15 cellular contexts compared by ENCODE assay signal in genomic region chr3:94360982-94361381, GRCh38.
A peak's percentile ranks its signal among the peaks of the same experiment; 100 is the strongest.
DNase-seq lines count a peak whose midpoint lies in the region; ATAC-seq and TF ChIP-seq lines count a peak whose summit lies in the region.
"Had no signal": no experiment of that assay in that cellular context is flagged by ENCODE, and none has a peak within 500 bp of the region (broad histone marks: within the 10 kb centered on the region; RNA-seq: fewer than 3 reads in every experiment).

No MANE protein-coding gene starts in this region.

- intact Hi-C loops in left ventricle myocardium superior (cut with micrococcal nuclease) = no loop called here
- intact Hi-C loops in activated T-helper 2 cell treated with anti-CD3 and anti-CD28 coated beads, Interferon-gamma antibody, Interleukin-2, Interleukin-4, amounts not matched to agents 10 μg/mL and 5 μg/mL and 100 μg/mL, durations not matched to agents 14 hours and 24 hours and 36 hours (cut with micrococcal nuclease) = no loop called here

- no peaks in the 10 kb centered on the region for H3K9me3 Mint-ChIP-seq in activated T-helper 2 cell treated with anti-CD3 and anti-CD28 coated beads, Interferon-gamma antibody, Interleukin-2, Interleukin-4, amounts not matched to agents 10 μg/mL and 5 μg/mL and 100 μg/mL, durations not matched to agents 14 hours and 24 hours and 36 hours

- H3K36me3 Mint-ChIP-seq in activated T-helper 2 cell treated with anti-CD3 and anti-CD28 coated beads, Interferon-gamma antibody, Interleukin-2, Interleukin-4, amounts not matched to agents 10 μg/mL and 5 μg/mL and 100 μg/mL, durations not matched to agents 14 hours and 24 hours and 36 hours (ENCODE audit: low read depth) = no peaks in the 10 kb centered on the region

- H3K4me3 ChIP-seq in astrocyte of the spinal cord (ENCODE audit: low read depth, low read length) = no peak overlapping the region
- H3K4me3 ChIP-seq: adrenal gland had no signal

- DNase-seq in HCEC 1CT (peak; percentile 2), astrocyte of the spinal cord (ENCODE audit: low read depth, low spot score) (peak; percentile 49), left ventricle myocardium superior (peak; percentile 37), renal cortical epithelial cell (ENCODE audit: low read depth) (peak; percentile 6), SK-N-DZ (ENCODE audit: low spot score) (no peak), MV-4-11 (lab: John Stamatoyannopoulos, UW) (no peak)
- DNase-seq in stimulated activated CD4-positive, alpha-beta T cell treated with anti-CD3 and anti-CD28 coated beads, Interleukin-15, amount 100 ng/mL, for 24 hours = no peak
- DNase-seq in activated T-helper 2 cell treated with anti-CD3 and anti-CD28 coated beads, Interferon-gamma antibody, Interleukin-2, Interleukin-4, amounts not matched to agents 10 μg/mL and 5 μg/mL and 100 μg/mL, durations not matched to agents 14 hours and 24 hours and 36 hours (ENCODE audit: low spot score) = no peak
- DNase-seq: activated T-cell treated with anti-CD3 and anti-CD28 coated beads for 4 hours, AML-193, DMS79, NCI-H1436, NCI-H524 treated with DMSO at 0.1 percent for 48 hours, T-helper 2 cell had no signal

- no peak overlapping the region for H3K27ac Mint-ChIP-seq in activated T-helper 2 cell treated with anti-CD3 and anti-CD28 coated beads, Interferon-gamma antibody, Interleukin-2, Interleukin-4, amounts not matched to agents 10 μg/mL and 5 μg/mL and 100 μg/mL, durations not matched to agents 14 hours and 24 hours and 36 hours

- H3K4me3 Mint-ChIP-seq in activated T-helper 2 cell treated with anti-CD3 and anti-CD28 coated beads, Interferon-gamma antibody, Interleukin-2, Interleukin-4, amounts not matched to agents 10 μg/mL and 5 μg/mL and 100 μg/mL, durations not matched to agents 14 hours and 24 hours and 36 hours (ENCODE audit: low read depth) = no peak overlapping the region

- TF ChIP-seq CTCF in astrocyte of the spinal cord (IDR thresholded peaks at IDR 0.05; ENCODE audit: low read depth, low read length) = no peak

- in situ Hi-C loops in astrocyte of the spinal cord (cut with HindIII; ENCODE audit: low sequenced_read_pairs) = no loop called here

- no peaks in the 10 kb centered on the region for H3K4me1 Mint-ChIP-seq in activated T-helper 2 cell treated with anti-CD3 and anti-CD28 coated beads, Interferon-gamma antibody, Interleukin-2, Interleukin-4, amounts not matched to agents 10 μg/mL and 5 μg/mL and 100 μg/mL, durations not matched to agents 14 hours and 24 hours and 36 hours (ENCODE audit: low read depth)

- peak; percentile 98 for ATAC-seq in left ventricle myocardium superior

- H3K27me3 Mint-ChIP-seq in activated T-helper 2 cell treated with anti-CD3 and anti-CD28 coated beads, Interferon-gamma antibody, Interleukin-2, Interleukin-4, amounts not matched to agents 10 μg/mL and 5 μg/mL and 100 μg/mL, durations not matched to agents 14 hours and 24 hours and 36 hours (ENCODE audit: low read depth) = no peaks in the 10 kb centered on the region

Comparison
In these comparisons a context has a peak if more than half of its experiments do, and no peak if none do; other contexts are left out.
1. DNase-seq: peak in HCEC 1CT (single experiment), astrocyte of the spinal cord (single experiment), left ventricle myocardium superior (single experiment) and renal cortical epithelial cell (single experiment); none in stimulated activated CD4-positive, alpha-beta T cell treated with anti-CD3 and anti-CD28 coated beads, Interleukin-15, amount 100 ng/mL, for 24 hours (single experiment), activated T-helper 2 cell treated with anti-CD3 and anti-CD28 coated beads, Interferon-gamma antibody, Interleukin-2, Interleukin-4, amounts not matched to agents 10 μg/mL and 5 μg/mL and 100 μg/mL, durations not matched to agents 14 hours and 24 hours and 36 hours (single experiment), SK-N-DZ (single experiment) and MV-4-11 (single experiment).